Comparison of ENCODE assay signal across 8 cellular contexts in the genomic region with DNA sequence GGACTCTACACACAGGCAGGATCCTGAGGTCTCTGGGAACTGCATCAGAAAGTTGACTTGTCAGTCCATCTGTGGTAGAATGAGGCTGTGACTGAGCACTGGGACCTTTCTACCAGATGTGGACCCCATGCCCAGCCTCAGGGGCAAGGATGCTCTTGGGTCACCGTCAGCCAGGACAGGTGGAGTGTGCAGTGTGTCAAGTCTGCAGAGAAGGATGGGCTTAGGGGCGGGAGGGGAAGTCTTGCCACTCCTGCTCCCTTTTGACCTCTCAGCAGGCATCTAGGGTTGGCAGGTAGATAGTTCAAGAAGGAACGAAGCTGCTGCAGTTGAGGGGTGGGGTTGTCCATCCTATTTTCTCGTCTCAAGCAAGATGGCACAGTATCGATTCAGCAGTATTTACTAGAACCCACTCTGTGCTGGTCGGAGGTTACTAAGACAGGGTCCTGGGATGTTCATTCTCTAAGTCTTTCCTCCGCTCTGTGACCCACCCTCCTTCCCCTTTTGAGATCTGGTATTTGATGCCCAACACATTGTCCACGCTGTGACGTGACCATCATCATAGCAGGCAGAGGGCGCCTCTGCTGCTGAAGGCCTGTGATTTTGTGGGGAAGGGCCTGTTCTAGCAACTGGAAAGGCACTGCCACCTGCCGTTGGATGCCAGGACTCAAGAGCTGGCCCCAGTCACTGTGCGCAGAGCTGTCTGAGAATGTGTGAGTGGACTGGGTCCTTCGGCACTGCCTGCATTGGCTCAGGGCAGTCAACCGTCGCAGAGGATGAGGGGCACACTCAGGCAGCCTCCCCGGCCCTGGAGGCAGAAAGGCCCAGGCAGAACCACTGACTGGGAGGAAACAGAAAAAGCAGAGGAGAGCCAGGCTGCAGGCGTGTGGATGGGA. TPM values are rescaled to one million over a fixed set of nuclear protein-coding genes. Genes with fewer than 3 reads are reported as not detected.
A peak's percentile ranks its signal among the peaks of the same experiment; 100 is the strongest.
DNase-seq lines count a peak whose midpoint lies in the region; ATAC-seq and TF ChIP-seq lines count a peak whose summit lies in the region.

No MANE protein-coding gene starts in this region.

- H3K9me2 ChIP-seq in GM23248 (ENCODE audit: insufficient read depth), result no peaks in the 10 kb centered on the region

- H2AFZ ChIP-seq in GM23248, result no peak overlapping the region

- peaks cover 0 to 46% (median 18%) of the 10 kb centered on the region in 5 donors for H3K36me3 Mint-ChIP-seq in naive thymus-derived CD4-positive, alpha-beta T cell

- H3F3A ChIP-seq in GM23248 (ENCODE audit: insufficient read depth), result peaks cover 19% of the 10 kb centered on the region; the same call in 1 of the 2 replicates

- H3K27ac Mint-ChIP-seq in naive thymus-derived CD4-positive, alpha-beta T cell, result peak overlapping the region in 7 of 9 donors; percentile 17 to 88 (median 72)

- H3K27me3 Mint-ChIP-seq in naive thymus-derived CD4-positive, alpha-beta T cell, result no peaks in the 10 kb centered on the region

- peak; percentile 65 for ATAC-seq in naive thymus-derived CD4-positive, alpha-beta T cell
- ATAC-seq in HG03342 (IDR thresholded peaks at IDR 0.05; ENCODE audit: unreplicated experiment), result no peak

- no peak overlapping the region for H3K4me2 ChIP-seq in GM23248 (ENCODE audit: unreplicated experiment)

- POLR2A ChIA-PET in naive thymus-derived CD4-positive, alpha-beta T cell (lab: Charles Lee), result interaction anchor here (1.2 kb wide), 1 partner anchor 23 kb away, joined by 5 read pairs; no protein-coding TSS in a partner anchor

- CTCF ChIA-PET in naive thymus-derived CD4-positive, alpha-beta T cell (lab: Charles Lee), result interaction anchor here (0.5 to 2.6 kb wide), 3 partner anchors 20 to 106 kb away, joined by 3 to 15 read pairs (median 5); no protein-coding TSS in a partner anchor

- no peaks in the 10 kb centered on the region for H3K9me3 Mint-ChIP-seq in naive thymus-derived CD4-positive, alpha-beta T cell

- in situ Hi-C loops in GM23248 (cut with MboI), result no loop called here

- H3K27ac ChIP-seq in GM23248 (no peak overlapping the region), esophagus muscularis mucosa (replicated peaks in 1 of 4) (no peak overlapping the region)
- H3K27ac ChIP-seq in naive thymus-derived CD4-positive, alpha-beta T cell (ENCODE audit: low read depth, low read length), result no peak overlapping the region

- no peak for TF ChIP-seq POLR2A in esophagus muscularis mucosa (IDR thresholded peaks at IDR 0.05; ENCODE audit: low read depth)

- 66 to 68% methylated on average over 17 of the region's 17 CpGs for WGBS in GM23248 (ENCODE audit: low coverage in 1 of 2, low lambda C conversion rate in 2 of 2, missing lambda C conversion rate in 2 of 2), 2 experiments
- 73% methylated on average over 13 of the region's 17 CpGs for WGBS in esophagus muscularis mucosa

- peak; percentile 78 for DNase-seq in AG08396 (ENCODE audit: low spot score)
- DNase-seq in GM23248, result peak; percentile 66
- DNase-seq in NCI-H345 (lab: John Stamatoyannopoulos, UW), result peak; percentile 70
- peak; percentile 56 for DNase-seq in activated CD4-positive, alpha-beta T cell treated with anti-CD3 and anti-CD28 coated beads for 48 hours
- DNase-seq in esophagus muscularis mucosa (ENCODE audit: extremely low spot score), result no peak
- peak in 7 of 9 donors; percentile 25 to 47 (median 29) for DNase-seq in naive thymus-derived CD4-positive, alpha-beta T cell
- no peak for DNase-seq in DMS79 (lab: John Stamatoyannopoulos, UW)

- H3K4me3 Mint-ChIP-seq in naive thymus-derived CD4-positive, alpha-beta T cell, result no peak overlapping the region

- intact Hi-C loops in esophagus muscularis mucosa (cut with DNase I), result no loop called here
- intact Hi-C loops in naive thymus-derived CD4-positive, alpha-beta T cell (cut with micrococcal nuclease), result loop anchor here (1.0 kb wide), 2 partner anchors 48 to 77 kb away; no protein-coding TSS in a partner anchor

- no peak overlapping the region for H3K9ac ChIP-seq in GM23248

- no peaks in the 10 kb centered on the region for H4K20me1 ChIP-seq in GM23248 (ENCODE audit: insufficient read depth)

- H3K4me1 Mint-ChIP-seq in naive thymus-derived CD4-positive, alpha-beta T cell, result peaks cover 27 to 57% (median 45%) of the 10 kb centered on the region in 7 donors

- no peak overlapping the region for H3K4me3 ChIP-seq in GM23248
- no peak overlapping the region for H3K4me3 ChIP-seq in esophagus muscularis mucosa
- H3K4me3 ChIP-seq in naive thymus-derived CD4-positive, alpha-beta T cell (ENCODE audit: low read length), result no peak overlapping the region

- peak; percentile 29 to 40 (median 37) for TF ChIP-seq CTCF in esophagus muscularis mucosa (IDR thresholded peaks at IDR 0.05)

- no peak for TF ChIP-seq EP300 in esophagus muscularis mucosa (IDR thresholded peaks at IDR 0.05)

- H3K27me3 ChIP-seq in GM23248 (replicated peaks; ENCODE audit: insufficient read depth), result no peaks in the 10 kb centered on the region
- H3K27me3 ChIP-seq in esophagus muscularis mucosa, result no peaks in the 10 kb centered on the region
- H3K27me3 ChIP-seq in naive thymus-derived CD4-positive, alpha-beta T cell (ENCODE audit: control insufficient read depth in 2 of 2, insufficient read depth in 2 of 2, low read length in 2 of 2), result no peaks in the 10 kb centered on the region

- H3K36me3 ChIP-seq in GM23248 (ENCODE audit: low read depth) (peaks cover 13% of the 10 kb centered on the region; the same call in 1 of the 2 replicates), esophagus muscularis mucosa (peaks cover 31 to 90% (median 84%) of the 10 kb centered on the region in 4 donors)
- H3K36me3 ChIP-seq in naive thymus-derived CD4-positive, alpha-beta T cell (ENCODE audit: control insufficient read depth in 2 of 3, insufficient read depth in 3 of 3, low read length in 3 of 3), result peaks cover 0 to 73% (median 3%) of the 10 kb centered on the region in 3 experiments

- H3K9me3 ChIP-seq in GM23248 (ENCODE audit: low read depth), result no peaks in the 10 kb centered on the region
- no peaks in the 10 kb centered on the region for H3K9me3 ChIP-seq in esophagus muscularis mucosa
- H3K9me3 ChIP-seq in naive thymus-derived CD4-positive, alpha-beta T cell (ENCODE audit: control insufficient read depth in 2 of 3, low read length in 3 of 3), result no peaks in the 10 kb centered on the region

- H3K79me2 ChIP-seq in GM23248 (ENCODE audit: insufficient read depth), result no peaks in the 10 kb centered on the region

- H3K4me1 ChIP-seq in GM23248 (ENCODE audit: insufficient read depth), result no peaks in the 10 kb centered on the region
- H3K4me1 ChIP-seq in esophagus muscularis mucosa, result peaks cover 0 to 10% (median 0%) of the 10 kb centered on the region in 4 donors
- H3K4me1 ChIP-seq in naive thymus-derived CD4-positive, alpha-beta T cell (ENCODE audit: control insufficient read depth in 2 of 2, insufficient read depth in 2 of 2, low read length in 2 of 2), result peaks cover 17 to 21% of the 10 kb centered on the region in 2 donors

RNA-seq across cellular contexts. Expression of gene RBCK1, which starts 23.2 kb away (rescaled TPM):
- 104 and 129 TPM in 2 replicates for total RNA-seq in GM23248 (2014; rRNA removed; shearing (Covaris generic))
- polyA plus RNA-seq in GM23248 (2016; fragmentation: Nextera tagmentation; extraction: Ambion mirVana), result 72.3 and 79.9 TPM in 2 replicates
- 10 to 100 TPM; 75.7 to 85.6 (median 80.7) TPM for total RNA-seq in esophagus muscularis mucosa
- 100 to 1,000 TPM in 1 of 5 experiments, 10 to 100 TPM in 4; 70.3 to 153 (median 96.9) TPM for total RNA-seq in naive thymus-derived CD4-positive, alpha-beta T cell
- 10 to 100 TPM; 80.1 to 98.1 TPM for polyA plus RNA-seq in naive thymus-derived CD4-positive, alpha-beta T cell

RNA-seq across cellular contexts. Expression of gene TBC1D20, which starts 31.1 kb away (rescaled TPM):
- total RNA-seq in GM23248 (2014; rRNA removed; shearing (Covaris generic)), result 43.3 and 51.4 TPM in 2 replicates
- 31.0 and 33.0 TPM in 2 replicates for polyA plus RNA-seq in GM23248 (2016; fragmentation: Nextera tagmentation; extraction: Ambion mirVana)
- 10 to 100 TPM; 34.9 to 47.7 (median 41.7) TPM for total RNA-seq in esophagus muscularis mucosa
- total RNA-seq in naive thymus-derived CD4-positive, alpha-beta T cell, result 10 to 100 TPM; 26.3 to 45.7 (median 35.4) TPM
- 10 to 100 TPM; 19.9 to 24.3 TPM for polyA plus RNA-seq in naive thymus-derived CD4-positive, alpha-beta T cell

RNA-seq across cellular contexts. Expression of gene TRIB3, which starts 50.7 kb away (rescaled TPM):
- 88.5 and 99.2 TPM in 2 replicates for total RNA-seq in GM23248 (2014; rRNA removed; shearing (Covaris generic))
- polyA plus RNA-seq in GM23248 (2016; fragmentation: Nextera tagmentation; extraction: Ambion mirVana), result 63.0 and 66.1 TPM in 2 replicates
- 1 to 10 TPM in 3 of 4 donors, under 1 TPM in 1; 0.83 to 6.8 (median 4.0) TPM for total RNA-seq in esophagus muscularis mucosa
- total RNA-seq in naive thymus-derived CD4-positive, alpha-beta T cell, result 10 to 100 TPM in 1 of 5 experiments, 1 to 10 TPM in 4; 2.4 to 27.7 (median 9.4) TPM
- 10 to 100 TPM; 12.6 to 16.0 TPM for polyA plus RNA-seq in naive thymus-derived CD4-positive, alpha-beta T cell

Comparison
In these comparisons a context has a peak if more than half of its experiments do, and no peak if none do; other contexts are left out.
1. DNase-seq: peak in AG08396 (single experiment), GM23248 (single experiment), NCI-H345 (single experiment), activated CD4-positive, alpha-beta T cell treated with anti-CD3 and anti-CD28 coated beads for 48 hours (single experiment) and naive thymus-derived CD4-positive, alpha-beta T cell (7 of 9); none in esophagus muscularis mucosa (single experiment) and DMS79 (single experiment).